Comparison of ENCODE assay signal across 16 cellular contexts in genomic region chr14:97603201-97603600, GRCh38.
DNase-seq lines count a peak whose midpoint lies in the region; ATAC-seq and TF ChIP-seq lines count a peak whose summit lies in the region.
"Had no signal": no experiment of that assay in that cellular context is flagged by ENCODE, and none has a peak within 500 bp of the region (broad histone marks: within the 10 kb centered on the region; RNA-seq: fewer than 3 reads in every experiment).

No MANE protein-coding gene starts in this region.

- POLR2A ChIA-PET in activated naive CD8-positive, alpha-beta T cell treated with anti-CD3 and anti-CD28 coated beads, Interleukin-2, amount 10 ng/mL, durations not matched to agents 7 days and 5 days (lab: Charles Lee) = interaction anchor here (0.5 to 1.8 kb wide), 10 partner anchors 16 to 1672 kb away, joined by 3 to 8 read pairs (median 3); no protein-coding TSS in a partner anchor

- H3K27me3 Mint-ChIP-seq in activated naive CD8-positive, alpha-beta T cell treated with anti-CD3 and anti-CD28 coated beads, Interleukin-2, amount 10 ng/mL, durations not matched to agents 7 days and 5 days = no peaks in the 10 kb centered on the region
- H3K27me3 Mint-ChIP-seq in stimulated activated naive CD8-positive, alpha-beta T cell treated with anti-CD3 and anti-CD28 coated beads, Interleukin-15, amount 100 ng/mL, for 72 hours = no peaks in the 10 kb centered on the region
- H3K27me3 Mint-ChIP-seq in H9 (ENCODE audit: low read depth) = no peaks in the 10 kb centered on the region

- H3T11ph ChIP-seq in H9 (ENCODE audit: low read length) = no peak overlapping the region

- H3K4me1 Mint-ChIP-seq in activated naive CD8-positive, alpha-beta T cell treated with anti-CD3 and anti-CD28 coated beads, Interleukin-2, amount 10 ng/mL, durations not matched to agents 7 days and 5 days = peaks cover 20% of the 10 kb centered on the region
- peaks cover 16% of the 10 kb centered on the region for H3K4me1 Mint-ChIP-seq in stimulated activated naive CD8-positive, alpha-beta T cell treated with anti-CD3 and anti-CD28 coated beads, Interleukin-15, amount 100 ng/mL, for 72 hours
- H3K4me1 Mint-ChIP-seq in H9 = no peaks in the 10 kb centered on the region; a peak in 1 of 4 replicates

- no peak overlapping the region for H2BK120ac ChIP-seq in H9 (ENCODE audit: low read depth, low read length, poor library complexity, severe bottlenecking)

- H3K27ac Mint-ChIP-seq in activated naive CD8-positive, alpha-beta T cell treated with anti-CD3 and anti-CD28 coated beads, Interleukin-2, amount 10 ng/mL, durations not matched to agents 7 days and 5 days = no peak overlapping the region
- no peak overlapping the region for H3K27ac Mint-ChIP-seq in stimulated activated naive CD8-positive, alpha-beta T cell treated with anti-CD3 and anti-CD28 coated beads, Interleukin-15, amount 100 ng/mL, for 72 hours
- H3K27ac Mint-ChIP-seq in H9 = no peak overlapping the region
- H3K27ac Mint-ChIP-seq: T-helper 1 cell treated with Interleukin-12 subunit alpha and Interleukin-12 subunit beta and Interleukin-4 antibody, amounts not matched to agents 30 μg/mL and 1 μg/mL, for 36 hours had no signal

- no peak overlapping the region for H3K56ac ChIP-seq in H9 (ENCODE audit: insufficient read length, low read depth, low read length)

- H3K18ac ChIP-seq in H9 (ENCODE audit: insufficient read length, low read depth, low read length) = no peak overlapping the region

- no peak overlapping the region for H4K5ac ChIP-seq in H9 (ENCODE audit: insufficient read length, low read depth, low read length)

- H3K23me2 ChIP-seq in H9 (ENCODE audit: insufficient read length, low read depth, low read length, poor library complexity, severe bottlenecking) = no peaks in the 10 kb centered on the region

- H3K4ac ChIP-seq in H9 (ENCODE audit: low read depth, low read length) = no peak overlapping the region

- no peak overlapping the region for H2AK5ac ChIP-seq in H9 (ENCODE audit: insufficient read length, low read length)

- H3K36me3 ChIP-seq in colonic mucosa = no peaks in the 10 kb centered on the region
- H3K36me3 ChIP-seq: heart right ventricle had no signal

- DNase-seq in activated gamma-delta T cell treated with Interleukin-2 at 50 U/mL for 16 hours (peak; percentile 56), activated gamma-delta T cell (lab: John Stamatoyannopoulos, UW) (no peak), colonic mucosa (no peak), omental fat pad (ENCODE audit: low spot score) (no peak), H9 (no peak)
- DNase-seq in activated CD4-positive, alpha-beta T cell treated with anti-CD3 and anti-CD28 coated beads, Interleukin-2, amount 50 U/mL, for 1 hour = peak; percentile 56
- no peak for DNase-seq in activated naive CD8-positive, alpha-beta T cell treated with anti-CD3 and anti-CD28 coated beads, Interleukin-2, amount 10 ng/mL, durations not matched to agents 7 days and 5 days
- DNase-seq in stimulated activated naive CD8-positive, alpha-beta T cell treated with anti-CD3 and anti-CD28 coated beads, Interleukin-15, amount 100 ng/mL, for 72 hours = peak; percentile 23 to 47
- DNase-seq: cortex of kidney, HCEC 1CT, midbrain, NCI-H2171, occipital lobe had no signal

- intact Hi-C loops in colonic mucosa (cut with DNase I) = no loop called here

- no peak overlapping the region for H4K91ac ChIP-seq in H9 (ENCODE audit: insufficient read length, low read depth, low read length)

- no peak overlapping the region for H3K23ac ChIP-seq in H9 (ENCODE audit: insufficient read length, low read depth, low read length)

- H3K36me3 Mint-ChIP-seq in activated naive CD8-positive, alpha-beta T cell treated with anti-CD3 and anti-CD28 coated beads, Interleukin-2, amount 10 ng/mL, durations not matched to agents 7 days and 5 days = peaks cover 15% of the 10 kb centered on the region
- peaks cover 0 to 3% (median 1%) of the 10 kb centered on the region in 3 experiments; a peak in 2 of 7 replicates for H3K36me3 Mint-ChIP-seq in H9 (ENCODE audit: insufficient read depth in 1 of 3, low read depth in 3 of 3)

- H3K27me3 ChIP-seq in colonic mucosa = no peaks in the 10 kb centered on the region
- H3K27me3 ChIP-seq in H9 (ENCODE audit: insufficient read depth, low read length) = no peaks in the 10 kb centered on the region

- no peak for TF ChIP-seq CTCF in colonic mucosa (IDR thresholded peaks at IDR 0.05)
- no peak for TF ChIP-seq CTCF in omental fat pad (IDR thresholded peaks at IDR 0.05)
- TF ChIP-seq CTCF in H9 (conservative IDR thresholded peaks at IDR 0.05) = no peak

- no peak overlapping the region for H3K14ac ChIP-seq in H9 (ENCODE audit: insufficient read depth, low read length)

- H3K9me3 ChIP-seq in colonic mucosa (no peaks in the 10 kb centered on the region), H9 (ENCODE audit: control insufficient read depth, low read depth, low read length) (peaks cover 8% of the 10 kb centered on the region)

- H3K79me2 ChIP-seq in H9 (ENCODE audit: insufficient read depth, low read length) = no peaks in the 10 kb centered on the region

- no peak overlapping the region for H3K9ac ChIP-seq in colonic mucosa (ENCODE audit: low read depth in 2 of 2, low read length in 2 of 2)
- no peak overlapping the region for H3K9ac ChIP-seq in H9 (ENCODE audit: extremely low read depth, insufficient read length, low read length)

- no peak overlapping the region for H3K4me3 ChIP-seq in colonic mucosa
- H3K4me3 ChIP-seq: heart right ventricle had no signal

- H3K9me3 Mint-ChIP-seq in activated naive CD8-positive, alpha-beta T cell treated with anti-CD3 and anti-CD28 coated beads, Interleukin-2, amount 10 ng/mL, durations not matched to agents 7 days and 5 days = peaks cover 7% of the 10 kb centered on the region
- peaks cover 10 to 18% of the 10 kb centered on the region in 2 donors for H3K9me3 Mint-ChIP-seq in stimulated activated naive CD8-positive, alpha-beta T cell treated with anti-CD3 and anti-CD28 coated beads, Interleukin-15, amount 100 ng/mL, for 72 hours
- peaks cover 3 to 9% of the 10 kb centered on the region in 2 experiments; a peak in 4 of 5 replicates for H3K9me3 Mint-ChIP-seq in H9

- no peak overlapping the region for H3K27ac ChIP-seq in colonic mucosa
- no peak overlapping the region for H3K27ac ChIP-seq in H9 (ENCODE audit: insufficient read length, low read depth, low read length)

- H3K4me1 ChIP-seq in colonic mucosa (no peaks in the 10 kb centered on the region), H9 (ENCODE audit: insufficient read depth, low read length) (no peaks in the 10 kb centered on the region)

- no peak overlapping the region for H3K4me3 Mint-ChIP-seq in activated naive CD8-positive, alpha-beta T cell treated with anti-CD3 and anti-CD28 coated beads, Interleukin-2, amount 10 ng/mL, durations not matched to agents 7 days and 5 days
- no peak overlapping the region for H3K4me3 Mint-ChIP-seq in stimulated activated naive CD8-positive, alpha-beta T cell treated with anti-CD3 and anti-CD28 coated beads, Interleukin-15, amount 100 ng/mL, for 72 hours
- no peak overlapping the region for H3K4me3 Mint-ChIP-seq in H9
- H3K4me3 Mint-ChIP-seq: T-helper 1 cell treated with Interleukin-12 subunit alpha and Interleukin-12 subunit beta and Interleukin-4 antibody, amounts not matched to agents 30 μg/mL and 1 μg/mL, for 36 hours had no signal

- H2BK12ac ChIP-seq in H9 (ENCODE audit: insufficient read length, low read depth, low read length) = no peak overlapping the region

- H2AFZ ChIP-seq in H9 (ENCODE audit: low read length) = no peak overlapping the region

- H4K8ac ChIP-seq in H9 (replicated peaks; ENCODE audit: insufficient read length, low read depth, low read length) = no peak overlapping the region

- H4K20me1 ChIP-seq in H9 (ENCODE audit: control insufficient read depth, insufficient read depth, insufficient read length) = no peaks in the 10 kb centered on the region

- no peak overlapping the region for H2BK15ac ChIP-seq in H9 (ENCODE audit: low read depth, low read length)

- H2BK5ac ChIP-seq in H9 (ENCODE audit: insufficient read length, low read length) = no peak overlapping the region

- H3K79me1 ChIP-seq in H9 (ENCODE audit: insufficient read depth, low read depth, low read length, poor library complexity, severe bottlenecking) = no peaks in the 10 kb centered on the region

- H2BK20ac ChIP-seq in H9 (ENCODE audit: low read depth, low read length, poor library complexity, severe bottlenecking) = no peak overlapping the region

- peak; percentile 73 for ATAC-seq in activated naive CD8-positive, alpha-beta T cell treated with anti-CD3 and anti-CD28 coated beads, Interleukin-2, amount 10 ng/mL, durations not matched to agents 7 days and 5 days (ENCODE audit: low read depth)
- ATAC-seq in stimulated activated naive CD8-positive, alpha-beta T cell treated with anti-CD3 and anti-CD28 coated beads, Interleukin-15, amount 100 ng/mL, for 72 hours = peak; percentile 92
- ATAC-seq in omental fat pad (ENCODE audit: low FRiP score) = no peak
- ATAC-seq: HepG2 had no signal

- no CpG with 5 or more reads among the region's 3 CpGs for WGBS in H9 (ENCODE audit: extremely low coverage, insufficient read length, low lambda C conversion rate)

- no peak overlapping the region for H3K4me2 ChIP-seq in H9 (ENCODE audit: insufficient read depth, insufficient read length, low read length)

Comparison
In these comparisons a context has a peak if more than half of its experiments do, and no peak if none do; other contexts are left out.
1. DNase-seq: peak in activated gamma-delta T cell treated with Interleukin-2 at 50 U/mL for 16 hours (single experiment), activated CD4-positive, alpha-beta T cell treated with anti-CD3 and anti-CD28 coated beads, Interleukin-2, amount 50 U/mL, for 1 hour (single experiment) and stimulated activated naive CD8-positive, alpha-beta T cell treated with anti-CD3 and anti-CD28 coated beads, Interleukin-15, amount 100 ng/mL, for 72 hours (2 of 2); none in activated gamma-delta T cell (single experiment), activated naive CD8-positive, alpha-beta T cell treated with anti-CD3 and anti-CD28 coated beads, Interleukin-2, amount 10 ng/mL, durations not matched to agents 7 days and 5 days (single experiment), colonic mucosa (single experiment), omental fat pad (single experiment) and H9 (single experiment).